ENCODE assay signal across 18 cellular contexts in the genomic region with DNA sequence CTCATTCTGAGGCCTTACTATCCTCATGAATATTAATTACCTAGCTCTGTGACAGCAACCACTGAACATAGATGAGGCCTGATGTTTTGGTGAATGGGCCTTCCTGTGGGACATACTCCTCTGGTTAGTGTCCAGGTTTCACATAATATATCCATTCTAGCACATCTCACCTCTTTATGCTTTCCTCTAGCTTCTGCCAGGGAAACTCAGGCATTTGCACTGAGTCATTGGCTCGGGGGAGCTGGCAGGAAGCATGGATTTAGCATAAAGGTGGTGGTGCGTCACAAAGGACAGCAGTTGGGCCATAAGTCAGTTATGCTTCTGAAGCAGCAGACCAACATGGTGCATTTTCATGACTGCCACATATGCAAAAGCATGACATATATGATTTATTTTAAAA. TPM values are rescaled to one million over a fixed set of nuclear protein-coding genes. Genes with fewer than 3 reads are reported as not detected.
A peak's percentile ranks its signal among the peaks of the same experiment; 100 is the strongest.
DNase-seq lines count a peak whose midpoint lies in the region; ATAC-seq, FAIRE-seq and TF ChIP-seq lines count a peak whose summit lies in the region.
"Had no signal": no experiment of that assay in that cellular context is flagged by ENCODE, and none has a peak within 500 bp of the region (broad histone marks: within the 10 kb centered on the region; RNA-seq: fewer than 3 reads in every experiment).

No MANE protein-coding gene starts in this region.

- POLR2A ChIA-PET in MCF 10A (lab: Yijun Ruan, JAX): interaction anchor here (1.0 kb wide), 1 partner anchor 356 kb away, joined by 3 read pairs; no protein-coding TSS in a partner anchor
- POLR2A ChIA-PET in WTC11 (lab: Charles Lee): no interaction called here

- intact Hi-C loops in MCF 10A (cut with micrococcal nuclease) (no loop called here), breast epithelium (cut with DNase I; ENCODE audit: low total_unique reads) (no loop called here)

- no peak overlapping the region for H3K9ac ChIP-seq in adipocyte (ENCODE audit: low read length)

- H3K4me3 ChIP-seq in breast epithelium: no peak overlapping the region
- H3K4me3 ChIP-seq in adipocyte (ENCODE audit: low read length): no peak overlapping the region
- no peak overlapping the region for H3K4me3 ChIP-seq in fibroblast of villous mesenchyme (ENCODE audit: low read depth, low read length)
- H3K4me3 ChIP-seq in small intestine (ENCODE audit: low read depth in 1 of 2, low read length in 2 of 2): no peak overlapping the region
- H3K4me3 ChIP-seq: dorsolateral prefrontal cortex, gastroesophageal sphincter had no signal

- BruUV-seq in MCF 10A (replicated peaks; lab: Mats Ljungman, UMichigan): no TSS peak

- H3K27ac ChIP-seq in breast epithelium (no peak overlapping the region), small intestine (ENCODE audit: low read depth in 1 of 2, low read length in 1 of 2) (no peak overlapping the region)
- H3K27ac ChIP-seq: dorsolateral prefrontal cortex, gastroesophageal sphincter had no signal

- ATAC-seq in GM21529 (IDR thresholded peaks at IDR 0.05; ENCODE audit: unreplicated experiment) (no peak), WTC11 (no peak)
- ATAC-seq: gastroesophageal sphincter had no signal

- TF ChIP-seq POLR2A in breast epithelium (IDR thresholded peaks at IDR 0.05): no peak

- H3K36me3 Mint-ChIP-seq in MCF 10A (ENCODE audit: insufficient read depth, unreplicated experiment) (no peaks in the 10 kb centered on the region), WTC11 (peaks cover 4% of the 10 kb centered on the region; the same call in 1 of the 2 replicates)

- peaks cover 0 to 9% of the 10 kb centered on the region in 2 donors for H3K4me1 ChIP-seq in breast epithelium
- peaks cover 11% of the 10 kb centered on the region for H3K4me1 ChIP-seq in adipocyte (ENCODE audit: control insufficient read depth, insufficient read depth, low read length)
- no peaks in the 10 kb centered on the region for H3K4me1 ChIP-seq in small intestine (ENCODE audit: control insufficient read depth in 2 of 2, insufficient read depth in 1 of 2, low read depth in 1 of 2, low read length in 1 of 2)

- TF ChIP-seq CTCF in MCF 10A (IDR thresholded peaks at IDR 0.05; ENCODE audit: unreplicated experiment) (no peak), breast epithelium (IDR thresholded peaks at IDR 0.05) (no peak), fibroblast of villous mesenchyme (IDR thresholded peaks at IDR 0.05; ENCODE audit: insufficient read depth, low read depth, low read length) (no peak), WTC11 (IDR thresholded peaks at IDR 0.05) (no peak)

- H3K36me3 ChIP-seq in breast epithelium: no peaks in the 10 kb centered on the region
- H3K36me3 ChIP-seq in adipocyte (ENCODE audit: control insufficient read depth, insufficient read depth, low read length, severe bottlenecking): no peaks in the 10 kb centered on the region
- H3K36me3 ChIP-seq in small intestine (ENCODE audit: control insufficient read depth in 2 of 2, insufficient read depth in 2 of 2, low read length in 2 of 2): no peaks in the 10 kb centered on the region
- H3K36me3 ChIP-seq: gastroesophageal sphincter had no signal

- H3K27me3 Mint-ChIP-seq in MCF 10A (ENCODE audit: insufficient read depth, unreplicated experiment): no peaks in the 10 kb centered on the region
- H3K27me3 Mint-ChIP-seq in WTC11 (ENCODE audit: low read depth): no peaks in the 10 kb centered on the region

- H3K4me3 Mint-ChIP-seq in MCF 10A (ENCODE audit: unreplicated experiment): no peak overlapping the region
- H3K4me3 Mint-ChIP-seq in WTC11: no peak overlapping the region
- H3K4me3 Mint-ChIP-seq: activated B cell treated with CpG ODN at 0.5 μM for 24 hours had no signal

- H3K27me3 ChIP-seq in breast epithelium (no peaks in the 10 kb centered on the region), adipocyte (replicated peaks; ENCODE audit: control insufficient read depth, insufficient read depth, low read length) (no peaks in the 10 kb centered on the region), small intestine (ENCODE audit: control insufficient read depth in 2 of 2, insufficient read depth in 2 of 2, low read length in 2 of 2) (no peaks in the 10 kb centered on the region)
- H3K27me3 ChIP-seq: dorsolateral prefrontal cortex, gastroesophageal sphincter had no signal

- no peak for FAIRE-seq in urothelium cell line (lab: Jason Lieb, UNC)
- FAIRE-seq in small intestine (lab: Jason Lieb, UNC): no peak
- FAIRE-seq: islet of Langerhans had no signal

- H3K27ac Mint-ChIP-seq in MCF 10A (ENCODE audit: low read depth, unreplicated experiment): no peak overlapping the region
- no peak overlapping the region for H3K27ac Mint-ChIP-seq in WTC11
- H3K27ac Mint-ChIP-seq: activated B cell treated with CpG ODN at 0.5 μM for 24 hours, progenitor cell of endocrine pancreas had no signal

- H3K4me1 Mint-ChIP-seq in MCF 10A (ENCODE audit: insufficient read depth, unreplicated experiment): peaks cover 6% of the 10 kb centered on the region
- peaks cover 12% of the 10 kb centered on the region for H3K4me1 Mint-ChIP-seq in WTC11

- WGBS in small intestine, 3 donors: 87 to 88% (median 87%) methylated on average over 2 of the region's 2 CpGs

- peak; percentile 75 for DNase-seq in MCF 10A (ENCODE audit: unreplicated experiment)
- no peak for DNase-seq in breast epithelium (ENCODE audit: low spot score in 2 of 2)
- peak; percentile 36 for DNase-seq in adipocyte (ENCODE audit: low read depth)
- peak; percentile 37 for DNase-seq in fibroblast of villous mesenchyme (ENCODE audit: low read depth)
- peak; percentile 48 for DNase-seq in urothelium cell line (ENCODE audit: low spot score)
- DNase-seq in WTC11 (ENCODE audit: low spot score): no peak
- DNase-seq in small intestine: no peak
- DNase-seq: ACHN; activated B cell treated with CpG ODN at 0.5 μM for 24 hours; COR-L47; dorsolateral prefrontal cortex; NCI-H1092; NCI-H2171; stimulated activated CD4-positive, alpha-beta T cell treated with anti-CD3 and anti-CD28 coated beads, Interleukin-1b, Interleukin-23, amount 100 ng/mL, for 48 hours had no signal

- CTCF ChIA-PET in MCF 10A (lab: Yijun Ruan, JAX) (interaction anchor here (0.5 to 6.8 kb wide), 3 partner anchors 76 to 434 kb away, joined by 3 to 114 read pairs (median 4); no protein-coding TSS in a partner anchor), WTC11 (lab: Charles Lee) (interaction anchor here (2.3 kb wide), 1 partner anchor 328 kb away, joined by 6 read pairs; no protein-coding TSS in a partner anchor)

- H3K9me3 Mint-ChIP-seq in MCF 10A (ENCODE audit: unreplicated experiment) (no peaks in the 10 kb centered on the region), WTC11 (peaks cover 14% of the 10 kb centered on the region)
- H3K9me3 Mint-ChIP-seq: activated B cell treated with CpG ODN at 0.5 μM for 24 hours had no signal

- H3K9me3 ChIP-seq in breast epithelium: no peaks in the 10 kb centered on the region
- H3K9me3 ChIP-seq in adipocyte (ENCODE audit: control insufficient read depth, low read length): no peaks in the 10 kb centered on the region
- no peaks in the 10 kb centered on the region for H3K9me3 ChIP-seq in small intestine (ENCODE audit: control insufficient read depth, low read depth)
- H3K9me3 ChIP-seq: gastroesophageal sphincter had no signal

TF ChIP-seq in WTC11, 78 proteins besides CTCF, POLR2A, EP300 and RAD21 (continues in another document):
- TF ChIP-seq, protein P1, sequence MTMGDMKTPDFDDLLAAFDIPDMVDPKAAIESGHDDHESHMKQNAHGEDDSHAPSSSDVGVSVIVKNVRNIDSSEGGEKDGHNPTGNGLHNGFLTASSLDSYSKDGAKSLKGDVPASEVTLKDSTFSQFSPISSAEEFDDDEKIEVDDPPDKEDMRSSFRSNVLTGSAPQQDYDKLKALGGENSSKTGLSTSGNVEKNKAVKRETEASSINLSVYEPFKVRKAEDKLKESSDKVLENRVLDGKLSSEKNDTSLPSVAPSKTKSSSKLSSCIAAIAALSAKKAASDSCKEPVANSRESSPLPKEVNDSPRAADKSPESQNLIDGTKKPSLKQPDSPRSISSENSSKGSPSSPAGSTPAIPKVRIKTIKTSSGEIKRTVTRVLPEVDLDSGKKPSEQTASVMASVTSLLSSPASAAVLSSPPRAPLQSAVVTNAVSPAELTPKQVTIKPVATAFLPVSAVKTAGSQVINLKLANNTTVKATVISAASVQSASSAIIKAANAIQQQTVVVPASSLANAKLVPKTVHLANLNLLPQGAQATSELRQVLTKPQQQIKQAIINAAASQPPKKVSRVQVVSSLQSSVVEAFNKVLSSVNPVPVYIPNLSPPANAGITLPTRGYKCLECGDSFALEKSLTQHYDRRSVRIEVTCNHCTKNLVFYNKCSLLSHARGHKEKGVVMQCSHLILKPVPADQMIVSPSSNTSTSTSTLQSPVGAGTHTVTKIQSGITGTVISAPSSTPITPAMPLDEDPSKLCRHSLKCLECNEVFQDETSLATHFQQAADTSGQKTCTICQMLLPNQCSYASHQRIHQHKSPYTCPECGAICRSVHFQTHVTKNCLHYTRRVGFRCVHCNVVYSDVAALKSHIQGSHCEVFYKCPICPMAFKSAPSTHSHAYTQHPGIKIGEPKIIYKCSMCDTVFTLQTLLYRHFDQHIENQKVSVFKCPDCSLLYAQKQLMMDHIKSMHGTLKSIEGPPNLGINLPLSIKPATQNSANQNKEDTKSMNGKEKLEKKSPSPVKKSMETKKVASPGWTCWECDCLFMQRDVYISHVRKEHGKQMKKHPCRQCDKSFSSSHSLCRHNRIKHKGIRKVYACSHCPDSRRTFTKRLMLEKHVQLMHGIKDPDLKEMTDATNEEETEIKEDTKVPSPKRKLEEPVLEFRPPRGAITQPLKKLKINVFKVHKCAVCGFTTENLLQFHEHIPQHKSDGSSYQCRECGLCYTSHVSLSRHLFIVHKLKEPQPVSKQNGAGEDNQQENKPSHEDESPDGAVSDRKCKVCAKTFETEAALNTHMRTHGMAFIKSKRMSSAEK (CRISPR knock-in tag; IDR thresholded peaks at IDR 0.05; ENCODE audit: borderline replicate concordance): no peak
- no peak for TF ChIP-seq ZSCAN18 (CRISPR knock-in tag; IDR thresholded peaks at IDR 0.05)

RNA-seq across cellular contexts. Expression of gene TMEM170B, which starts 37.5 kb away (rescaled TPM):
- total RNA-seq in MCF 10A (2022) (0.70 and 1.1 TPM in 2 replicates), breast epithelium (10 to 100 TPM in 1 of 3 donors, 1 to 10 TPM in 2; 4.9 to 15.2 (median 5.6) TPM), fibroblast of villous mesenchyme (2.3 and 2.6 TPM in 2 replicates), WTC11 (2021) (3.5 to 5.4 TPM (median 5.2 TPM) in 3 replicates)
- polyA plus RNA-seq in small intestine: 1 to 10 TPM in 1 of 3 donors, under 1 TPM in 2; under 0.01 to 1.0 (median 0.54) TPM

Comparison
In these comparisons a context has a peak if more than half of its experiments do, and no peak if none do; other contexts are left out.
1. DNase-seq: peak in MCF 10A (single experiment), adipocyte (single experiment), fibroblast of villous mesenchyme (single experiment) and urothelium cell line (single experiment); none in breast epithelium (0 of 2), WTC11 (single experiment) and small intestine (single experiment).